Comparison of ENCODE assay signal across 1 cellular context in the genomic region with DNA sequence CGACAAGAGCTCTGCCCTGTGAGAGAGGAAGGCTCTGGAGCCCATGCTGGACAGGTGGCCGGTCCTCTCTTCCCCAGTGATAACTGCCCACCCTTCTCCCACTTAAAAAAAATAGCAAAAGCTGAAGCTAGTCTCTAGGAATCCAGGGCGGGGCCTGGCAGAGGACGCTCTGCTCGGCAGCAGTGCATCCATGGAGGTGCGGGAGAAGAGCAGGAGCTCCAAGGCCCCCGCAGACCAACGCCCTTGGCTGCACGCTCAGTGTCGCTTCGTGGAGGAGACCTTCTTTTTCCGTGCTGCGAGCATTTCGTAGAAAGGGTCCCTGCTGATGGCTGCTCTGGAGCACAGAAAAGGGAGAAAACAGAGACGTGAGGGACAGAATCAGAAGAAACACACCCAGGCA.
TF ChIP-seq lines count a peak whose summit lies in the region.

No MANE protein-coding gene starts in this region.

TF ChIP-seq in GM12878, 131 proteins besides CTCF, POLR2A, EP300 and RAD21:
- TF ChIP-seq, protein P1, sequence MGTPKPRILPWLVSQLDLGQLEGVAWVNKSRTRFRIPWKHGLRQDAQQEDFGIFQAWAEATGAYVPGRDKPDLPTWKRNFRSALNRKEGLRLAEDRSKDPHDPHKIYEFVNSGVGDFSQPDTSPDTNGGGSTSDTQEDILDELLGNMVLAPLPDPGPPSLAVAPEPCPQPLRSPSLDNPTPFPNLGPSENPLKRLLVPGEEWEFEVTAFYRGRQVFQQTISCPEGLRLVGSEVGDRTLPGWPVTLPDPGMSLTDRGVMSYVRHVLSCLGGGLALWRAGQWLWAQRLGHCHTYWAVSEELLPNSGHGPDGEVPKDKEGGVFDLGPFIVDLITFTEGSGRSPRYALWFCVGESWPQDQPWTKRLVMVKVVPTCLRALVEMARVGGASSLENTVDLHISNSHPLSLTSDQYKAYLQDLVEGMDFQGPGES (IDR thresholded peaks at IDR 0.05): no peak
- TF ChIP-seq RELA (IDR thresholded peaks at IDR 0.05; ENCODE audit: borderline replicate concordance, partially characterized antibody): no peak
- TF ChIP-seq, protein P2, sequence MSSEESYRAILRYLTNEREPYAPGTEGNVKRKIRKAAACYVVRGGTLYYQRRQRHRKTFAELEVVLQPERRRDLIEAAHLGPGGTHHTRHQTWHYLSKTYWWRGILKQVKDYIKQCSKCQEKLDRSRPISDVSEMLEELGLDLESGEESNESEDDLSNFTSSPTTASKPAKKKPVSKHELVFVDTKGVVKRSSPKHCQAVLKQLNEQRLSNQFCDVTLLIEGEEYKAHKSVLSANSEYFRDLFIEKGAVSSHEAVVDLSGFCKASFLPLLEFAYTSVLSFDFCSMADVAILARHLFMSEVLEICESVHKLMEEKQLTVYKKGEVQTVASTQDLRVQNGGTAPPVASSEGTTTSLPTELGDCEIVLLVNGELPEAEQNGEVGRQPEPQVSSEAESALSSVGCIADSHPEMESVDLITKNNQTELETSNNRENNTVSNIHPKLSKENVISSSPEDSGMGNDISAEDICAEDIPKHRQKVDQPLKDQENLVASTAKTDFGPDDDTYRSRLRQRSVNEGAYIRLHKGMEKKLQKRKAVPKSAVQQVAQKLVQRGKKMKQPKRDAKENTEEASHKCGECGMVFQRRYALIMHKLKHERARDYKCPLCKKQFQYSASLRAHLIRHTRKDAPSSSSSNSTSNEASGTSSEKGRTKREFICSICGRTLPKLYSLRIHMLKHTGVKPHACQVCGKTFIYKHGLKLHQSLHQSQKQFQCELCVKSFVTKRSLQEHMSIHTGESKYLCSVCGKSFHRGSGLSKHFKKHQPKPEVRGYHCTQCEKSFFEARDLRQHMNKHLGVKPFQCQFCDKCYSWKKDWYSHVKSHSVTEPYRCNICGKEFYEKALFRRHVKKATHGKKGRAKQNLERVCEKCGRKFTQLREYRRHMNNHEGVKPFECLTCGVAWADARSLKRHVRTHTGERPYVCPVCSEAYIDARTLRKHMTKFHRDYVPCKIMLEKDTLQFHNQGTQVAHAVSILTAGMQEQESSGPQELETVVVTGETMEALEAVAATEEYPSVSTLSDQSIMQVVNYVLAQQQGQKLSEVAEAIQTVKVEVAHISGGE (CRISPR knock-in tag; IDR thresholded peaks at IDR 0.05): no peak
- TF ChIP-seq, protein P3, sequence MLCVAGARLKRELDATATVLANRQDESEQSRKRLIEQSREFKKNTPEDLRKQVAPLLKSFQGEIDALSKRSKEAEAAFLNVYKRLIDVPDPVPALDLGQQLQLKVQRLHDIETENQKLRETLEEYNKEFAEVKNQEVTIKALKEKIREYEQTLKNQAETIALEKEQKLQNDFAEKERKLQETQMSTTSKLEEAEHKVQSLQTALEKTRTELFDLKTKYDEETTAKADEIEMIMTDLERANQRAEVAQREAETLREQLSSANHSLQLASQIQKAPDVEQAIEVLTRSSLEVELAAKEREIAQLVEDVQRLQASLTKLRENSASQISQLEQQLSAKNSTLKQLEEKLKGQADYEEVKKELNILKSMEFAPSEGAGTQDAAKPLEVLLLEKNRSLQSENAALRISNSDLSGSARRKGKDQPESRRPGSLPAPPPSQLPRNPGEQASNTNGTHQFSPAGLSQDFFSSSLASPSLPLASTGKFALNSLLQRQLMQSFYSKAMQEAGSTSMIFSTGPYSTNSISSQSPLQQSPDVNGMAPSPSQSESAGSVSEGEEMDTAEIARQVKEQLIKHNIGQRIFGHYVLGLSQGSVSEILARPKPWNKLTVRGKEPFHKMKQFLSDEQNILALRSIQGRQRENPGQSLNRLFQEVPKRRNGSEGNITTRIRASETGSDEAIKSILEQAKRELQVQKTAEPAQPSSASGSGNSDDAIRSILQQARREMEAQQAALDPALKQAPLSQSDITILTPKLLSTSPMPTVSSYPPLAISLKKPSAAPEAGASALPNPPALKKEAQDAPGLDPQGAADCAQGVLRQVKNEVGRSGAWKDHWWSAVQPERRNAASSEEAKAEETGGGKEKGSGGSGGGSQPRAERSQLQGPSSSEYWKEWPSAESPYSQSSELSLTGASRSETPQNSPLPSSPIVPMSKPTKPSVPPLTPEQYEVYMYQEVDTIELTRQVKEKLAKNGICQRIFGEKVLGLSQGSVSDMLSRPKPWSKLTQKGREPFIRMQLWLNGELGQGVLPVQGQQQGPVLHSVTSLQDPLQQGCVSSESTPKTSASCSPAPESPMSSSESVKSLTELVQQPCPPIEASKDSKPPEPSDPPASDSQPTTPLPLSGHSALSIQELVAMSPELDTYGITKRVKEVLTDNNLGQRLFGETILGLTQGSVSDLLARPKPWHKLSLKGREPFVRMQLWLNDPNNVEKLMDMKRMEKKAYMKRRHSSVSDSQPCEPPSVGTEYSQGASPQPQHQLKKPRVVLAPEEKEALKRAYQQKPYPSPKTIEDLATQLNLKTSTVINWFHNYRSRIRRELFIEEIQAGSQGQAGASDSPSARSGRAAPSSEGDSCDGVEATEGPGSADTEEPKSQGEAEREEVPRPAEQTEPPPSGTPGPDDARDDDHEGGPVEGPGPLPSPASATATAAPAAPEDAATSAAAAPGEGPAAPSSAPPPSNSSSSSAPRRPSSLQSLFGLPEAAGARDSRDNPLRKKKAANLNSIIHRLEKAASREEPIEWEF (IDR thresholded peaks at IDR 0.05; ENCODE audit: insufficient replicate concordance, low read depth, low read length): no peak
- TF ChIP-seq ATF7 (IDR thresholded peaks at IDR 0.05; ENCODE audit: low read depth): no peak
- TF ChIP-seq TARDBP (IDR thresholded peaks at IDR 0.05; ENCODE audit: borderline replicate concordance): no peak
- TF ChIP-seq CREB1 (IDR thresholded peaks at IDR 0.05; ENCODE audit: low read depth): no peak
- TF ChIP-seq STAT1 (conservative IDR thresholded peaks at IDR 0.05): no peak
- TF ChIP-seq, protein P4, sequence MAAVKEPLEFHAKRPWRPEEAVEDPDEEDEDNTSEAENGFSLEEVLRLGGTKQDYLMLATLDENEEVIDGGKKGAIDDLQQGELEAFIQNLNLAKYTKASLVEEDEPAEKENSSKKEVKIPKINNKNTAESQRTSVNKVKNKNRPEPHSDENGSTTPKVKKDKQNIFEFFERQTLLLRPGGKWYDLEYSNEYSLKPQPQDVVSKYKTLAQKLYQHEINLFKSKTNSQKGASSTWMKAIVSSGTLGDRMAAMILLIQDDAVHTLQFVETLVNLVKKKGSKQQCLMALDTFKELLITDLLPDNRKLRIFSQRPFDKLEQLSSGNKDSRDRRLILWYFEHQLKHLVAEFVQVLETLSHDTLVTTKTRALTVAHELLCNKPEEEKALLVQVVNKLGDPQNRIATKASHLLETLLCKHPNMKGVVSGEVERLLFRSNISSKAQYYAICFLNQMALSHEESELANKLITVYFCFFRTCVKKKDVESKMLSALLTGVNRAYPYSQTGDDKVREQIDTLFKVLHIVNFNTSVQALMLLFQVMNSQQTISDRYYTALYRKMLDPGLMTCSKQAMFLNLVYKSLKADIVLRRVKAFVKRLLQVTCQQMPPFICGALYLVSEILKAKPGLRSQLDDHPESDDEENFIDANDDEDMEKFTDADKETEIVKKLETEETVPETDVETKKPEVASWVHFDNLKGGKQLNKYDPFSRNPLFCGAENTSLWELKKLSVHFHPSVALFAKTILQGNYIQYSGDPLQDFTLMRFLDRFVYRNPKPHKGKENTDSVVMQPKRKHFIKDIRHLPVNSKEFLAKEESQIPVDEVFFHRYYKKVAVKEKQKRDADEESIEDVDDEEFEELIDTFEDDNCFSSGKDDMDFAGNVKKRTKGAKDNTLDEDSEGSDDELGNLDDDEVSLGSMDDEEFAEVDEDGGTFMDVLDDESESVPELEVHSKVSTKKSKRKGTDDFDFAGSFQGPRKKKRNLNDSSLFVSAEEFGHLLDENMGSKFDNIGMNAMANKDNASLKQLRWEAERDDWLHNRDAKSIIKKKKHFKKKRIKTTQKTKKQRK (IDR thresholded peaks at IDR 0.05; ENCODE audit: low read depth, low read length): no peak
- TF ChIP-seq, protein P5, sequence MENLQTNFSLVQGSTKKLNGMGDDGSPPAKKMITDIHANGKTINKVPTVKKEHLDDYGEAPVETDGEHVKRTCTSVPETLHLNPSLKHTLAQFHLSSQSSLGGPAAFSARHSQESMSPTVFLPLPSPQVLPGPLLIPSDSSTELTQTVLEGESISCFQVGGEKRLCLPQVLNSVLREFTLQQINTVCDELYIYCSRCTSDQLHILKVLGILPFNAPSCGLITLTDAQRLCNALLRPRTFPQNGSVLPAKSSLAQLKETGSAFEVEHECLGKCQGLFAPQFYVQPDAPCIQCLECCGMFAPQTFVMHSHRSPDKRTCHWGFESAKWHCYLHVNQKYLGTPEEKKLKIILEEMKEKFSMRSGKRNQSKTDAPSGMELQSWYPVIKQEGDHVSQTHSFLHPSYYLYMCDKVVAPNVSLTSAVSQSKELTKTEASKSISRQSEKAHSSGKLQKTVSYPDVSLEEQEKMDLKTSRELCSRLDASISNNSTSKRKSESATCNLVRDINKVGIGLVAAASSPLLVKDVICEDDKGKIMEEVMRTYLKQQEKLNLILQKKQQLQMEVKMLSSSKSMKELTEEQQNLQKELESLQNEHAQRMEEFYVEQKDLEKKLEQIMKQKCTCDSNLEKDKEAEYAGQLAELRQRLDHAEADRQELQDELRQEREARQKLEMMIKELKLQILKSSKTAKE (IDR thresholded peaks at IDR 0.05; ENCODE audit: low read depth, poor library complexity, severe bottlenecking): no peak
- TF ChIP-seq ZNF384 (IDR thresholded peaks at IDR 0.05; ENCODE audit: borderline replicate concordance, low read depth, low read length): no peak
- TF ChIP-seq EZH2 (IDR thresholded peaks at IDR 0.05; ENCODE audit: borderline replicate concordance, control insufficient read depth, low read depth, low read length): no peak
- no peak for TF ChIP-seq POLR2AphosphoS5 (IDR thresholded peaks at IDR 0.05; ENCODE audit: low read length)
- TF ChIP-seq, protein P6, sequence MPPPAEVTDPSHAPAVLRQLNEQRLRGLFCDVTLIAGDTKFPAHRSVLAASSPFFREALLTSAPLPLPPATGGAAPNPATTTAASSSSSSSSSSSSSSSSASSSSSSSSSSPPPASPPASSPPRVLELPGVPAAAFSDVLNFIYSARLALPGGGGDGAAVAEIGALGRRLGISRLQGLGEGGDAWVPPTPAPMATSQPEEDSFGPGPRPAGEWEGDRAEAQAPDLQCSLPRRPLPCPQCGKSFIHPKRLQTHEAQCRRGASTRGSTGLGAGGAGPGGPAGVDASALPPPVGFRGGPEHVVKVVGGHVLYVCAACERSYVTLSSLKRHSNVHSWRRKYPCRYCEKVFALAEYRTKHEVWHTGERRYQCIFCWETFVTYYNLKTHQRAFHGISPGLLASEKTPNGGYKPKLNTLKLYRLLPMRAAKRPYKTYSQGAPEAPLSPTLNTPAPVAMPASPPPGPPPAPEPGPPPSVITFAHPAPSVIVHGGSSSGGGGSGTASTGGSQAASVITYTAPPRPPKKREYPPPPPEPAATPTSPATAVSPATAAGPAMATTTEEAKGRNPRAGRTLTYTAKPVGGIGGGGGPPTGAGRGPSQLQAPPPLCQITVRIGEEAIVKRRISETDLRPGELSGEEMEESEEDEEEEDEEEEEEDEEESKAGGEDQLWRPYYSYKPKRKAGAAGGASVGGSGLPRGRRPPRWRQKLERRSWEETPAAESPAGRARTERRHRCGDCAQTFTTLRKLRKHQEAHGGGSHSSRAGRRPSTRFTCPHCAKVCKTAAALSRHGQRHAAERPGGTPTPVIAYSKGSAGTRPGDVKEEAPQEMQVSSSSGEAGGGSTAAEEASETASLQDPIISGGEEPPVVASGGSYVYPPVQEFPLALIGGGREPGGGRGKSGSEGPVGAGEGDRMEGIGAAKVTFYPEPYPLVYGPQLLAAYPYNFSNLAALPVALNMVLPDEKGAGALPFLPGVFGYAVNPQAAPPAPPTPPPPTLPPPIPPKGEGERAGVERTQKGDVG (CRISPR knock-in tag; IDR thresholded peaks at IDR 0.05): no peak
- TF ChIP-seq ZNF217 (IDR thresholded peaks at IDR 0.05): no peak
- TF ChIP-seq CREM (IDR thresholded peaks at IDR 0.05; ENCODE audit: low read depth): no peak
- TF ChIP-seq KDM1A (IDR thresholded peaks at IDR 0.05; ENCODE audit: borderline replicate concordance): no peak
- TF ChIP-seq KLF5 (IDR thresholded peaks at IDR 0.05; ENCODE audit: partially characterized antibody): no peak
- TF ChIP-seq FOS (IDR thresholded peaks at IDR 0.05; ENCODE audit: borderline replicate concordance, extremely low read depth, insufficient read length): no peak
- TF ChIP-seq, protein P7, sequence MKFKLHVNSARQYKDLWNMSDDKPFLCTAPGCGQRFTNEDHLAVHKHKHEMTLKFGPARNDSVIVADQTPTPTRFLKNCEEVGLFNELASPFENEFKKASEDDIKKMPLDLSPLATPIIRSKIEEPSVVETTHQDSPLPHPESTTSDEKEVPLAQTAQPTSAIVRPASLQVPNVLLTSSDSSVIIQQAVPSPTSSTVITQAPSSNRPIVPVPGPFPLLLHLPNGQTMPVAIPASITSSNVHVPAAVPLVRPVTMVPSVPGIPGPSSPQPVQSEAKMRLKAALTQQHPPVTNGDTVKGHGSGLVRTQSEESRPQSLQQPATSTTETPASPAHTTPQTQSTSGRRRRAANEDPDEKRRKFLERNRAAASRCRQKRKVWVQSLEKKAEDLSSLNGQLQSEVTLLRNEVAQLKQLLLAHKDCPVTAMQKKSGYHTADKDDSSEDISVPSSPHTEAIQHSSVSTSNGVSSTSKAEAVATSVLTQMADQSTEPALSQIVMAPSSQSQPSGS (IDR thresholded peaks at IDR 0.05; ENCODE audit: low read length): no peak
